In the genomic region with DNA sequence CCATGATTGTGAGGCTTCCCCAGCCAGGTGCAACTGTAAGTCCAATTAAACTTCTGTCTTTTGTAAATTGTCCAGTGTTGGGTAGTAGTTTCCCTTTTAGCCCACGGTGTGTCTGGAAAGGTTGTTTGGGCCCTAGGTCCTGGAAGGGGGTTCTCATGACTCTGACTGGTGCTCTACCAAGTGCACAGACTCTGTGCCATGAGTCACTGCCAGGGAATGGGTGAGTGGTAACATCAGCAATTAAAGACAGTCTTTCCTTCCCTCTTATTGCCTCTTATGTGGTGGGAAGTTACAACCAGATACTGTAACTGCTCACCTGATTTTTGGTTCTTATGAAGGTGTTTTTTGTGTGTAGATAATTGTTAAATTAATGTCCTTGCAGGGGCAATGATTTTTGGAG, we compare ENCODE assay signal across 27 cellular contexts.
"Had no signal": no experiment of that assay in that cellular context is flagged by ENCODE, and none has a peak within 500 bp of the region (broad histone marks: within the 10 kb centered on the region; RNA-seq: fewer than 3 reads in every experiment).

No MANE protein-coding gene starts in this region.

- H3K4me3 Mint-ChIP-seq: activated CD4-positive, alpha-beta memory T cell treated with anti-CD3 and anti-CD28 coated beads, Interleukin-2, amount 10 ng/mL, durations not matched to agents 7 days and 5 days; activated CD4-positive, alpha-beta T cell treated with anti-CD3 and anti-CD28 coated beads for 36 hours; activated naive CD4-positive, alpha-beta T cell treated with anti-CD3 and anti-CD28 coated beads for 36 hours; activated naive CD8-positive, alpha-beta T cell; activated T-helper 17 cell treated with anti-CD3 and anti-CD28 coated beads, Interleukin-2, amount 50 U/mL, for 72 hours had no signal

- H3K27ac Mint-ChIP-seq: activated CD4-positive, alpha-beta memory T cell treated with anti-CD3 and anti-CD28 coated beads, Interleukin-2, amount 10 ng/mL, durations not matched to agents 7 days and 5 days; activated CD4-positive, alpha-beta T cell treated with anti-CD3 and anti-CD28 coated beads for 36 hours; activated naive CD4-positive, alpha-beta T cell treated with anti-CD3 and anti-CD28 coated beads for 36 hours; activated naive CD8-positive, alpha-beta T cell; activated T-helper 17 cell treated with anti-CD3 and anti-CD28 coated beads, Interleukin-2, amount 50 U/mL, for 72 hours had no signal

- H3K9me3 ChIP-seq: Peyer's patch, SJCRH30, SK-N-SH had no signal

- H3K4me1 ChIP-seq: Peyer's patch, SJCRH30 had no signal

- H3K27ac ChIP-seq: brain microvascular endothelial cell, KMS-11, Peyer's patch, RWPE1, SJCRH30, WERI-Rb-1 had no signal

- DNase-seq: activated CD4-positive, alpha-beta memory T cell treated with anti-CD3 and anti-CD28 coated beads, Interleukin-2, amount 10 ng/mL, durations not matched to agents 7 days and 5 days; activated CD4-positive, alpha-beta T cell treated with anti-CD3 and anti-CD28 coated beads for 36 hours; activated CD4-positive, alpha-beta T cell treated with anti-CD3 and anti-CD28 coated beads, Interleukin-2, amount 50 U/mL, for 1 hour; activated gamma-delta T cell; activated naive CD4-positive, alpha-beta T cell treated with anti-CD3 and anti-CD28 coated beads for 36 hours; activated T-cell treated with anti-CD3 and anti-CD28 coated beads for 4 hours; activated T-cell treated with anti-CD3 and anti-CD28 coated beads, Interleukin-2, amount 50 U/mL, for 48 hours; brain microvascular endothelial cell; cerebellar nuclear complex; NCI-H146; NCI-H2029; NCI-H2107; NCI-H2171 treated with DMSO at 0.1 percent for 48 hours; NCI-H510A treated with DMSO at 0.1 percent for 48 hours; NCI-H69; NK-92 treated with Interleukin-12 subunit alpha and Interleukin-12 subunit beta, amount 100 ng/mL, for 24 hours; OCI-M1; Peyer's patch; Right ventricle myocardium superior; SJCRH30; SK-N-SH; T-helper 1 cell; WERI-Rb-1 had no signal

- H3K4me1 Mint-ChIP-seq: activated CD4-positive, alpha-beta memory T cell treated with anti-CD3 and anti-CD28 coated beads, Interleukin-2, amount 10 ng/mL, durations not matched to agents 7 days and 5 days; activated CD4-positive, alpha-beta T cell treated with anti-CD3 and anti-CD28 coated beads for 36 hours; activated T-helper 17 cell treated with anti-CD3 and anti-CD28 coated beads, Interleukin-2, amount 50 U/mL, for 72 hours had no signal

- H3K36me3 ChIP-seq: brain microvascular endothelial cell, Peyer's patch, SJCRH30, WERI-Rb-1 had no signal

- H3K36me3 Mint-ChIP-seq: activated naive CD8-positive, alpha-beta T cell had no signal

- H3K27me3 ChIP-seq: brain microvascular endothelial cell, Peyer's patch, SJCRH30 had no signal

- H3K4me3 ChIP-seq: Peyer's patch, SJCRH30 had no signal

- H3K27me3 Mint-ChIP-seq: activated CD4-positive, alpha-beta memory T cell treated with anti-CD3 and anti-CD28 coated beads, Interleukin-2, amount 10 ng/mL, durations not matched to agents 7 days and 5 days; activated CD4-positive, alpha-beta T cell treated with anti-CD3 and anti-CD28 coated beads for 36 hours; activated naive CD8-positive, alpha-beta T cell; activated T-helper 17 cell treated with anti-CD3 and anti-CD28 coated beads, Interleukin-2, amount 50 U/mL, for 72 hours had no signal

- ATAC-seq: activated CD4-positive, alpha-beta T cell treated with anti-CD3 and anti-CD28 coated beads for 36 hours; activated T-helper 17 cell treated with anti-CD3 and anti-CD28 coated beads, Interleukin-2, amount 50 U/mL, for 72 hours had no signal
